ENCODE assay signal across 7 cellular contexts in the genomic region with DNA sequence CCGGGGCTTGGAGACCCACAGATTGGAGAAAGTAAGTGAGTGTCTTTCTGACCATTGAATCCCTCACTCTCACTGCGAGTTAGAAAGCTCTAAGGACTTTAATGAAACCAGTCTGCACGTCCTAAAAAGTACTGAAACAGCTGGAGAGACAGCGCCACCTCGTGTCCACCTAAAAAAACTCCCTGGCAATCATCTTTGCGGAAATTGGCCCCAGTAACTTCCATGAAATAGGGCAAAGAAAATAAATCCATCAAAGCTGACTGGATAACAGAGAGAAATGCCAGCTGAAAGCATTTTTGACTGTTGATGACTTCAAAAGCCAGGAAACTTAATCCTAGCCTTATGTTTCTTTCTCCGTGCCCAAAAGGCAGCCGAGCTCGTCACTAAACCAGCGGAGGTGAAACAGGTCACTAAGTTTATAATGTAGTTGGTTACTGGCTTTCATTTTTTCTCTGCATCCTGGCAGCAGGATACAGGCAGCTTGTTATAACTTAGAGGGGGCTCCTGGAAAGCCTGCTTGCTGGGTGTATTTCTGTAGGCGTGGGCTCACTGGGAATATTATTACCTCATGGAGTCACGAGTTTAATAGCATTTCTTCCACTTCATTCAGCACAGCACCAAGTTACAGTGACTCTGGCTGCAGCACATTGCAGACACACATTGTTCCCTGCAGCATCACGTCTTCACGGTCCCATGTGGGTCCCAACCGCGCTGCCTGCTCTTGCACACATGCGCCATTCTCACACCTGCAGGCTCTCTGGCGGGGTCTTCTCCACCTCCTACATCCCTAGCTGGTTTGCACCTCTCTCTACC.
DNase-seq lines count a peak whose midpoint lies in the region; ATAC-seq and TF ChIP-seq lines count a peak whose summit lies in the region.

No MANE protein-coding gene starts in this region.

- no peaks in the 10 kb centered on the region for H3K27me3 ChIP-seq in adipocyte (replicated peaks; ENCODE audit: control insufficient read depth, insufficient read depth, low read length)

- ATAC-seq in left ventricle myocardium superior (peak; percentile 77), HG03159 (IDR thresholded peaks at IDR 0.05; ENCODE audit: unreplicated experiment) (no peak)

- no peak for TF ChIP-seq POLR2A in NB4 (IDR thresholded peaks at IDR 0.05; ENCODE audit: extremely low read depth, insufficient read length)

- H3K9me3 ChIP-seq in adipocyte (ENCODE audit: control insufficient read depth, low read length): no peaks in the 10 kb centered on the region

- intact Hi-C loops in left ventricle myocardium superior (cut with micrococcal nuclease): loop anchor here (5.0 to 10.0 kb wide), 2 partner anchors 125 to 242 kb away; no protein-coding TSS in a partner anchor

- peak overlapping the region; percentile 64 for H3K9ac ChIP-seq in adipocyte (ENCODE audit: low read length)

- DNase-seq in NB4 (ENCODE audit: low read depth): peak; percentile 78
- peak; percentile 83 for DNase-seq in SK-N-DZ (ENCODE audit: low spot score)
- DNase-seq in adipocyte (ENCODE audit: low read depth): peak; percentile 89
- DNase-seq in left ventricle myocardium superior: peak; percentile 41
- DNase-seq in retina: peak; percentile 90

- H3K4me1 ChIP-seq in adipocyte (ENCODE audit: control insufficient read depth, insufficient read depth, low read length): peaks cover 11% of the 10 kb centered on the region

- peak; percentile 79 for TF ChIP-seq CTCF in GM12873 (IDR thresholded peaks at IDR 0.05; ENCODE audit: insufficient read depth, low read depth, low read length, missing control alignments)
- TF ChIP-seq CTCF in NB4 (IDR thresholded peaks at IDR 0.05; ENCODE audit: low read depth, low read length): peak; percentile 72

- H3K4me3 ChIP-seq in NB4 (ENCODE audit: low read depth, low read length) (no peak overlapping the region), adipocyte (ENCODE audit: low read length) (peak overlapping the region; percentile 80)

- no peaks in the 10 kb centered on the region for H3K36me3 ChIP-seq in adipocyte (ENCODE audit: control insufficient read depth, insufficient read depth, low read length, severe bottlenecking)
